1 cellular context compared by ENCODE assay signal in the genomic region with DNA sequence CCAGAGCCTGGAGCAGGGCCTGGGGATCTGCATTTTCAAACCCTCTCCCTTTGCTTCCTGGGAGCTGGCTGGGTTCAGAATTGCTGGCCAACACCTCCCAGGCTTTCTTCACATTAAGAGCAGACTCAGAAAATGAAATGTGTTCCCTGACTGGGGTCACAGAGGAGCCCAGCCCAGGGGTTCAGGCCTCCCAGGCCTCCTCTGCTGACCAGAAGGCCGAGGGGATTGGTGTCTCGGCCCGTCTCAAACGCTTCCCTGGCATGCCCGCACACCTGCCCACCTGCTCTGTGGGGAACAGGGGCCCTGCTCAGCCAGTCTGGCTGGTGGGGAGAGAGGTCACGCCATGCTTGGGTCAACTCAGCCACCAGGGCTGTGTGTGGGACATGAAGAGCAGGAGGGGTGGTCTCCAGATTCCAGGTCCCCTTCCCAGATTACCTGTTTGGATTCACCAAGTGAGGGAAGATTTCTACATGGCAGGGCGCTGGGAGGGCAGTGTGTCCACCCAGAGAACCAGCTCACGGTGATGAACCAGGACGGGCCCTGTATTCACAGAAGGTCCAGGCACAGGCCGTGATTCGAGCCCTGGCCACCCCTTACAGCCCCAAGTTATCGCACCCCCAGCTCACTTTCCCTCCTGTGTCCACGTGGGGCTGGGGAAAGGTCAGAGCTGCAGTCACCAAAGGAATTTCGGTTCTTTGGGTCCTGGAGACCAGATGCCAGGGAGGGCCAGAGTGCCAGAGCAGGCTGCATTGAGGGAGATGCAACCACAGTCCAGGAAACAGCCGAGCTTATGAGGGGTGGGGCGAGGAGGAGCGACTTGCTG.
TF ChIP-seq lines count a peak whose summit lies in the region.

No MANE protein-coding gene starts in this region.

TF ChIP-seq in IMR-90, 13 proteins besides CTCF, POLR2A, EP300 and RAD21:
- TF ChIP-seq RFX5 (IDR thresholded peaks at IDR 0.05; ENCODE audit: low read depth, low read length) (no peak), SMC3 (IDR thresholded peaks at IDR 0.05; ENCODE audit: low read depth, low read length) (no peak), FOS (IDR thresholded peaks at IDR 0.05; ENCODE audit: low read depth, low read length) (no peak), MAFK (IDR thresholded peaks at IDR 0.05; ENCODE audit: low read depth, low read length) (no peak), BHLHE40 (IDR thresholded peaks at IDR 0.05; ENCODE audit: low read depth, low read length) (no peak), MXI1 (IDR thresholded peaks at IDR 0.05; ENCODE audit: borderline replicate concordance, low read depth, low read length) (no peak), CEBPB (IDR thresholded peaks at IDR 0.05; ENCODE audit: low read depth, low read length) (no peak), MAZ (IDR thresholded peaks at IDR 0.05; ENCODE audit: borderline replicate concordance, low read depth, low read length) (no peak), NFE2L2 (IDR thresholded peaks at IDR 0.05; ENCODE audit: low read depth, low read length) (no peak), RCOR1 (IDR thresholded peaks at IDR 0.05; ENCODE audit: insufficient replicate concordance, low read length) (no peak), CHD1 (IDR thresholded peaks at IDR 0.05; ENCODE audit: low read depth, low read length) (no peak)
- TF ChIP-seq, protein P1, sequence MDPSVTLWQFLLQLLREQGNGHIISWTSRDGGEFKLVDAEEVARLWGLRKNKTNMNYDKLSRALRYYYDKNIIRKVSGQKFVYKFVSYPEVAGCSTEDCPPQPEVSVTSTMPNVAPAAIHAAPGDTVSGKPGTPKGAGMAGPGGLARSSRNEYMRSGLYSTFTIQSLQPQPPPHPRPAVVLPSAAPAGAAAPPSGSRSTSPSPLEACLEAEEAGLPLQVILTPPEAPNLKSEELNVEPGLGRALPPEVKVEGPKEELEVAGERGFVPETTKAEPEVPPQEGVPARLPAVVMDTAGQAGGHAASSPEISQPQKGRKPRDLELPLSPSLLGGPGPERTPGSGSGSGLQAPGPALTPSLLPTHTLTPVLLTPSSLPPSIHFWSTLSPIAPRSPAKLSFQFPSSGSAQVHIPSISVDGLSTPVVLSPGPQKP (IDR thresholded peaks at IDR 0.05; ENCODE audit: borderline replicate concordance, low read depth, low read length): no peak
- TF ChIP-seq, protein P2, sequence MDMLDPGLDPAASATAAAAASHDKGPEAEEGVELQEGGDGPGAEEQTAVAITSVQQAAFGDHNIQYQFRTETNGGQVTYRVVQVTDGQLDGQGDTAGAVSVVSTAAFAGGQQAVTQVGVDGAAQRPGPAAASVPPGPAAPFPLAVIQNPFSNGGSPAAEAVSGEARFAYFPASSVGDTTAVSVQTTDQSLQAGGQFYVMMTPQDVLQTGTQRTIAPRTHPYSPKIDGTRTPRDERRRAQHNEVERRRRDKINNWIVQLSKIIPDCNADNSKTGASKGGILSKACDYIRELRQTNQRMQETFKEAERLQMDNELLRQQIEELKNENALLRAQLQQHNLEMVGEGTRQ (IDR thresholded peaks at IDR 0.05; ENCODE audit: low read depth, low read length): no peak
